ENCODE assay signal across 8 cellular contexts in the genomic region with DNA sequence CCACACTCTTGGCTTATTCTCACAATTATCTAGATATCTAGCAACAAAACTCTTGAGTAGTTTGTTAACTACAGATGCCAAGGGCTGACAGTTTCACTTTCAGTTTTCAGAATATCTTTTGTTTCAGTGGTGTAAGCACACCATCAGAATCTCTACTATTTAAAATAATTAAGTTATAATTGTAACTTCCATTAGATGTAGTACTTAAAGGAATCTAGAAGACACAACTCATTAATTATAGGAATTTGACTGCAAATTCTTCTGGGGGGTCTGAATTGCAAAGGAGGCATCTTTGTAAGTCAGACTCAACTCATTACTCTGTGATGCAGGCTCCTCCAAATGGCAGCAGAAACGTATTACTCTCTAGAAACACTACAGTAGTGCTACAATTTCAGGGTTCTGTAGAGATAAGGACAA. TPM values are rescaled to one million over a fixed set of nuclear protein-coding genes. Genes with fewer than 3 reads are reported as not detected.
DNase-seq lines count a peak whose midpoint lies in the region; ATAC-seq and TF ChIP-seq lines count a peak whose summit lies in the region.

No MANE protein-coding gene starts in this region.

- H3K36me3 ChIP-seq in MM.1S (replicated peaks; ENCODE audit: insufficient read depth, low read length) (no peaks in the 10 kb centered on the region), adrenal gland (replicated peaks in 1 of 2) (no peaks in the 10 kb centered on the region), spleen (no peaks in the 10 kb centered on the region)

- H3K9me2 ChIP-seq in MM.1S (replicated peaks; ENCODE audit: insufficient read depth, low read length): no peaks in the 10 kb centered on the region

- H3K4me1 ChIP-seq in MM.1S (ENCODE audit: low read length) (peaks cover 19% of the 10 kb centered on the region), adrenal gland (replicated peaks in 1 of 2) (peaks cover 6 to 29% of the 10 kb centered on the region in 2 donors), spleen (peaks cover 0 to 59% (median 28%) of the 10 kb centered on the region in 6 donors)

- H3K9ac ChIP-seq in MM.1S (ENCODE audit: low read length): 0 out of 2 replicates have a peak overlapping the region, but pooled peaks have one; percentile 23

- peak overlapping the region; percentile 51; the same call in 1 of the 2 replicates for H3K27ac ChIP-seq in MM.1S (ENCODE audit: low read length)
- peak overlapping the region; percentile 2 to 64 (median 45) for H3K27ac ChIP-seq in adrenal gland
- peak overlapping the region; percentile 36 to 78 (median 75) for H3K27ac ChIP-seq in spleen

- no peaks in the 10 kb centered on the region for H3K79me2 ChIP-seq in MM.1S (ENCODE audit: low read length)

- peak overlapping the region; percentile 71 for H3K4me2 ChIP-seq in MM.1S (ENCODE audit: low read depth, low read length)

- peak; percentile 21; the same call in 1 of the 2 replicates for TF ChIP-seq CTCF in MM.1S (IDR thresholded peaks at IDR 0.05; ENCODE audit: low read length)
- peak in 2 of 6 experiments; percentile 14 to 25 for TF ChIP-seq CTCF in adrenal gland (IDR thresholded peaks at IDR 0.05)
- TF ChIP-seq CTCF in spleen (IDR thresholded peaks at IDR 0.05 in 8 of 11, conservative IDR thresholded peaks at IDR 0.05 in 3 of 11): peak in 3 of 11 experiments; percentile 14 to 37 (median 22)

- in situ Hi-C loops in G401 (cut with HindIII; ENCODE audit: low sequenced_read_pairs): no loop called here

- H3K27me3 ChIP-seq in MM.1S (replicated peaks; ENCODE audit: insufficient read depth, low read length): no peaks in the 10 kb centered on the region
- no peaks in the 10 kb centered on the region for H3K27me3 ChIP-seq in adrenal gland
- H3K27me3 ChIP-seq in spleen (replicated peaks in 1 of 7): no peaks in the 10 kb centered on the region

- peak overlapping the region; percentile 45; the same call in 1 of the 2 replicates for H2AFZ ChIP-seq in MM.1S (ENCODE audit: low read length)

- H3K9me3 ChIP-seq in MM.1S (replicated peaks; ENCODE audit: insufficient read depth, low read length) (no peaks in the 10 kb centered on the region), adrenal gland (replicated peaks in 1 of 3) (no peaks in the 10 kb centered on the region), spleen (no peaks in the 10 kb centered on the region)

- intact Hi-C loops in adrenal gland (cut with DNase I): loop anchor here in 1 of 2 donors (10.0 kb wide), 1 partner anchor 108 kb away; a partner anchor contains a TSS
- intact Hi-C loops in spleen (cut with DNase I; ENCODE audit: low total_unique reads): loop anchor here (5.0 kb wide), 1 partner anchor 229 kb away; no protein-coding TSS in a partner anchor

- WGBS in adrenal gland, 4 donors: 0% methylated on average over 1 of the region's 1 CpG
- 0 to 2% (median 0%) methylated on average over 1 of the region's 1 CpG for WGBS in spleen, 5 donors

- peak overlapping the region; percentile 29; the same call in 1 of the 2 replicates for H3K4me3 ChIP-seq in MM.1S (ENCODE audit: low read length)
- peak overlapping the region in 2 of 4 donors; percentile 4 to 49 for H3K4me3 ChIP-seq in adrenal gland
- peak overlapping the region in 7 of 8 donors; percentile 9 to 58 (median 15) for H3K4me3 ChIP-seq in spleen

- ATAC-seq in GM21390 (IDR thresholded peaks at IDR 0.05; ENCODE audit: unreplicated experiment): peak; percentile 71

- peaks cover 13% of the 10 kb centered on the region for H3F3A ChIP-seq in MM.1S (ENCODE audit: insufficient read depth, low read length)

- TF ChIP-seq POLR2A in adrenal gland (IDR thresholded peaks at IDR 0.05): peak in 1 of 2 donors; percentile 27
- TF ChIP-seq POLR2A in spleen (IDR thresholded peaks at IDR 0.05): no peak

- peak; percentile 28 for DNase-seq in G401 (ENCODE audit: low spot score)
- DNase-seq in MM.1S: peak; percentile 75
- DNase-seq in adrenal gland: peak in 1 of 7 donors; percentile 25
- peak; percentile 23 for DNase-seq in hepatic stellate cell (ENCODE audit: low spot score)
- no peak for DNase-seq in spleen
- DNase-seq in mesenteric fat pad (ENCODE audit: low spot score): no peak
- DNase-seq in NCI-H446 (lab: John Stamatoyannopoulos, UW): no peak

- no peaks in the 10 kb centered on the region for H4K20me1 ChIP-seq in MM.1S (ENCODE audit: insufficient read depth, low read length)

RNA-seq across cellular contexts. Expression of a gene that starts 44.9 kb away (rescaled TPM):
- 17.5 and 29.2 TPM in 2 replicates for total RNA-seq in G401 (2014; rRNA removed; shearing (Covaris generic))
- total RNA-seq in adrenal gland (10 to 100 TPM in 6 of 8 donors, 1 to 10 TPM in 2; 6.3 to 18.7 (median 14.7) TPM), spleen (10 to 100 TPM; 21.0 to 42.2 (median 27.9) TPM), mesenteric fat pad (17.1 TPM)
- polyA plus RNA-seq in adrenal gland (10 to 100 TPM; 15.4 to 18.5 (median 15.4) TPM), spleen (10 to 100 TPM; 11.7 to 15.2 (median 15.1) TPM)

Comparison
In these comparisons a context has a peak if more than half of its experiments do, and no peak if none do; other contexts are left out.
1. DNase-seq: peak in G401 (single experiment), MM.1S (single experiment) and hepatic stellate cell (single experiment); none in spleen (single experiment), mesenteric fat pad (single experiment) and NCI-H446 (0 of 2).
2. Peak in every context shown above with its lines, with median percentiles within 50 percentile points of each other: H3K27ac ChIP-seq.